27 cellular contexts compared by ENCODE assay signal in the genomic region with DNA sequence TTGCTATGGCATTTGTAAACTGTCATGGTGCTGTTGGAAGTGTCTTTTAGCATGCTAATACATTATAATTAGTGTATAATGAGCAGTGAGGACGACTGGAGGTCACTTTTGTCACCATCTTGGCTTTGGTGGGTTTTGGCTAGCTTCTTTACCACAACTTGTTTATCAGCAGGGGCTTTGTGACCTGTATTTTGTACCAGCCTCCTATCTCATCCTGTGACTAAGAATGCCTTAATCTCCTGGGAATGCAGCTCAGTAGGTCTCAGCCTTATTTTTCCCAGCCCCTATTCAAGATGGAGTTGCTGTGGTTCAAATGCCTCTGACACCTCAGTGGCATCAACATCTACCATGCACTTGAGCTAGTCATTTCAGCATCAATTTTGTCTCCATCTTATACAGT. TPM values are rescaled to one million over a fixed set of nuclear protein-coding genes. Genes with fewer than 3 reads are reported as not detected.
DNase-seq lines count a peak whose midpoint lies in the region; ATAC-seq and TF ChIP-seq lines count a peak whose summit lies in the region.
"Had no signal": no experiment of that assay in that cellular context is flagged by ENCODE, and none has a peak within 500 bp of the region (broad histone marks: within the 10 kb centered on the region; RNA-seq: fewer than 3 reads in every experiment).

No MANE protein-coding gene starts in this region.

- H3K79me2 ChIP-seq in ACC112 (ENCODE audit: control insufficient read depth, insufficient read depth, low read length, unreplicated experiment): no peaks in the 10 kb centered on the region

- no peaks in the 10 kb centered on the region for H3K4me1 Mint-ChIP-seq in activated CD8-positive, alpha-beta memory T cell treated with anti-CD3 and anti-CD28 coated beads, Interleukin-2, amount 10 ng/mL, durations not matched to agents 7 days and 5 days
- H3K4me1 Mint-ChIP-seq in nephron progenitor cell: no peaks in the 10 kb centered on the region
- H3K4me1 Mint-ChIP-seq: natural killer cell had no signal

- H3K27me3 Mint-ChIP-seq in activated CD8-positive, alpha-beta memory T cell treated with anti-CD3 and anti-CD28 coated beads, Interleukin-2, amount 10 ng/mL, durations not matched to agents 7 days and 5 days: peaks cover 20% of the 10 kb centered on the region
- H3K27me3 Mint-ChIP-seq in nephron progenitor cell (ENCODE audit: low read depth, poor library complexity): peaks cover 3% of the 10 kb centered on the region

- CTCF ChIA-PET in activated CD8-positive, alpha-beta memory T cell treated with anti-CD3 and anti-CD28 coated beads, Interleukin-2, amount 10 ng/mL, durations not matched to agents 7 days and 5 days (lab: Charles Lee): no interaction called here

- H3K9me3 ChIP-seq in aorta (ENCODE audit: control insufficient read depth, low read length): peaks cover 2% of the 10 kb centered on the region
- H3K9me3 ChIP-seq: A549, pancreas, transverse colon had no signal

- ATAC-seq in activated CD8-positive, alpha-beta memory T cell treated with anti-CD3 and anti-CD28 coated beads, Interleukin-2, amount 10 ng/mL, durations not matched to agents 7 days and 5 days: no peak
- no peak for ATAC-seq in aorta (ENCODE audit: low FRiP score)
- ATAC-seq: A549; activated T-cell treated with anti-CD3 and anti-CD28 coated beads, Interleukin-2, amount 50 U/mL, for 4 hours; HCT116; natural killer cell; pancreas; right cardiac atrium had no signal

- no peak overlapping the region for H2AFZ ChIP-seq in ACC112 (ENCODE audit: low read length, unreplicated experiment)

- in situ Hi-C loops in astrocyte of the spinal cord (cut with HindIII; ENCODE audit: low sequenced_read_pairs): no loop called here

- H3K36me3 ChIP-seq in ACC112 (ENCODE audit: insufficient read depth, low read length) (no peaks in the 10 kb centered on the region), aorta (ENCODE audit: control insufficient read depth in 1 of 2, insufficient read depth in 2 of 2, low read length in 1 of 2) (no peaks in the 10 kb centered on the region)
- H3K36me3 ChIP-seq: pancreas, transverse colon had no signal

- WGBS in aorta, 2 donors: 57 to 61% methylated on average over 1 of the region's 1 CpG

- intact Hi-C loops in aorta (cut with DNase I): no loop called here

- no peak overlapping the region for H3K27ac Mint-ChIP-seq in activated CD8-positive, alpha-beta memory T cell treated with anti-CD3 and anti-CD28 coated beads, Interleukin-2, amount 10 ng/mL, durations not matched to agents 7 days and 5 days
- no peak overlapping the region for H3K27ac Mint-ChIP-seq in nephron progenitor cell
- H3K27ac Mint-ChIP-seq: natural killer cell had no signal

- H3K27ac ChIP-seq in ACC112 (ENCODE audit: low read depth, low read length) (no peak overlapping the region), aorta (ENCODE audit: low read depth in 1 of 2, low read length in 2 of 2) (no peak overlapping the region)
- H3K27ac ChIP-seq: A549, pancreas, transverse colon had no signal

- H3K36me3 Mint-ChIP-seq in activated CD8-positive, alpha-beta memory T cell treated with anti-CD3 and anti-CD28 coated beads, Interleukin-2, amount 10 ng/mL, durations not matched to agents 7 days and 5 days: no peaks in the 10 kb centered on the region
- peaks cover 18% of the 10 kb centered on the region for H3K36me3 Mint-ChIP-seq in nephron progenitor cell (ENCODE audit: low read depth)
- H3K36me3 Mint-ChIP-seq: natural killer cell had no signal

- H3K4me1 ChIP-seq in ACC112 (ENCODE audit: control insufficient read depth, insufficient read depth, low read length, unreplicated experiment) (no peaks in the 10 kb centered on the region), aorta (ENCODE audit: control insufficient read depth in 1 of 2, insufficient read depth in 2 of 2, low read length in 2 of 2) (no peaks in the 10 kb centered on the region)
- H3K4me1 ChIP-seq: A549, pancreas had no signal

- DNase-seq in HT1080 (ENCODE audit: low read depth) (peak; percentile 49), astrocyte of the spinal cord (ENCODE audit: low read depth, low spot score) (peak; percentile 6), kidney tubule cell (ENCODE audit: low spot score) (peak; percentile 29), nephron progenitor cell (no peak), aorta (no peak), hippocampal formation (lab: John Stamatoyannopoulos, UW) (no peak)
- no peak for DNase-seq in activated CD8-positive, alpha-beta memory T cell treated with anti-CD3 and anti-CD28 coated beads, Interleukin-2, amount 10 ng/mL, durations not matched to agents 7 days and 5 days
- DNase-seq: activated CD4-positive, CD25-positive, alpha-beta regulatory T cell treated with anti-CD3 and anti-CD28 coated beads, Interleukin-2, amount 50 U/mL, for 72 hours; activated CD8-positive, alpha-beta memory T cell treated with anti-CD3 and anti-CD28 coated beads for 24 hours; activated naive CD4-positive, alpha-beta T cell; activated T-cell treated with anti-CD3 and anti-CD28 coated beads, Interleukin-2, amount 50 U/mL, for 4 hours; anterior cingulate cortex; cerebellar nuclear complex; COR-L47; DMS79; natural killer cell; NCI-H1092; NCI-H1930; NCI-H748 treated with DMSO at 0.1 percent for 48 hours; pancreas; right cardiac atrium; stimulated activated CD8-positive, alpha-beta memory T cell treated with anti-CD3 and anti-CD28 coated beads, Interleukin-4, amount 100 ng/mL, for 48 hours; transverse colon had no signal

- H3K4me3 Mint-ChIP-seq in activated CD8-positive, alpha-beta memory T cell treated with anti-CD3 and anti-CD28 coated beads, Interleukin-2, amount 10 ng/mL, durations not matched to agents 7 days and 5 days: no peak overlapping the region
- H3K4me3 Mint-ChIP-seq in nephron progenitor cell: no peak overlapping the region
- H3K4me3 Mint-ChIP-seq: activated T-cell treated with anti-CD3 and anti-CD28 coated beads, Interleukin-2, amount 50 U/mL, for 4 hours; natural killer cell had no signal

- H3K4me3 ChIP-seq in ACC112 (ENCODE audit: low read depth, low read length) (peak overlapping the region; percentile 38; the same call in 1 of the 2 replicates), astrocyte of the spinal cord (ENCODE audit: low read depth, low read length) (no peak overlapping the region), aorta (ENCODE audit: low read length in 2 of 2) (no peak overlapping the region)
- H3K4me3 ChIP-seq: A549, pancreas, transverse colon had no signal

- H3K9me3 Mint-ChIP-seq in activated CD8-positive, alpha-beta memory T cell treated with anti-CD3 and anti-CD28 coated beads, Interleukin-2, amount 10 ng/mL, durations not matched to agents 7 days and 5 days (ENCODE audit: low read depth): no peaks in the 10 kb centered on the region
- peaks cover 12% of the 10 kb centered on the region for H3K9me3 Mint-ChIP-seq in nephron progenitor cell
- H3K9me3 Mint-ChIP-seq: activated T-cell treated with anti-CD3 and anti-CD28 coated beads, Interleukin-2, amount 50 U/mL, for 4 hours; natural killer cell had no signal

- TF ChIP-seq CTCF in astrocyte of the spinal cord (IDR thresholded peaks at IDR 0.05; ENCODE audit: low read depth, low read length): no peak
- TF ChIP-seq CTCF in nephron progenitor cell (IDR thresholded peaks at IDR 0.05): no peak

- no peaks in the 10 kb centered on the region for H3K27me3 ChIP-seq in ACC112 (ENCODE audit: insufficient read depth, low read length)
- no peaks in the 10 kb centered on the region for H3K27me3 ChIP-seq in aorta (ENCODE audit: control insufficient read depth in 1 of 2, insufficient read depth in 2 of 2, low read length in 1 of 2)
- H3K27me3 ChIP-seq: pancreas, transverse colon had no signal

RNA-seq across cellular contexts. Expression of gene LYPD6, which starts 29.7 kb away (rescaled TPM):
- total RNA-seq in HT1080 (2014; rRNA removed; shearing (Covaris generic)): 2.3 and 3.1 TPM in 2 replicates
- polyA plus RNA-seq in HT1080 (2015; cell fraction: cytosol; rRNA removed): 3.3 and 3.5 TPM in 2 replicates
- 2.2 and 2.8 TPM in 2 replicates for polyA plus RNA-seq in HT1080 (2015; cell fraction: nucleus; rRNA removed)
- total RNA-seq in activated CD8-positive, alpha-beta memory T cell treated with anti-CD3 and anti-CD28 coated beads, Interleukin-2, amount 10 ng/mL, durations not matched to agents 7 days and 5 days: not detected
- under 1 TPM; 0.23 to 0.42 TPM for total RNA-seq in aorta
- polyA plus RNA-seq in aorta: under 1 TPM in 1 of 2 donors, not detected in 1; 0.25 TPM
- total RNA-seq: activated T-cell treated with anti-CD3 and anti-CD28 coated beads, Interleukin-2, amount 50 U/mL, for 4 hours; mesenteric fat pad; natural killer cell had no signal

Comparison
In these comparisons a context has a peak if more than half of its experiments do, and no peak if none do; other contexts are left out.
1. DNase-seq: peak in HT1080 (single experiment), astrocyte of the spinal cord (single experiment) and kidney tubule cell (single experiment); none in activated CD8-positive, alpha-beta memory T cell treated with anti-CD3 and anti-CD28 coated beads, Interleukin-2, amount 10 ng/mL, durations not matched to agents 7 days and 5 days (single experiment), nephron progenitor cell (single experiment), aorta (0 of 2) and hippocampal formation (0 of 2).